Comparison of ENCODE assay signal across 19 cellular contexts in the genomic region with DNA sequence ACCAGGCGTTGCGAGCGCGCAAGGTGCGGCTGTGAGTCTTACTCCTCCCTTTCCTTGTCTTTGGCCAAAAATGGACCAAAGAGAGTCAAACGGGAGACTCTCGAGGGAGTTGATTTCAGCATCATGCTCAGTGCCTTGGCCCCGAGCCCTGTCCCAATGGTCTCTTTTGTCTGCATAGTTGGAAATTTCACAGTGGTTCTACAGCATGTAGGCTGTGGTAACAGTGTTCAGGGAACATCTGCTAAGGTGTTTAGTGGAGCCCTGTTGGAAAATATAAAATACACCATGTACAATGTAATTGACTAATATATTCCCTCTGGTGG. TPM values are rescaled to one million over a fixed set of nuclear protein-coding genes. Genes with fewer than 3 reads are reported as not detected.
A peak's percentile ranks its signal among the peaks of the same experiment; 100 is the strongest.
DNase-seq lines count a peak whose midpoint lies in the region; ATAC-seq and TF ChIP-seq lines count a peak whose summit lies in the region.
"Had no signal": no experiment of that assay in that cellular context is flagged by ENCODE, and none has a peak within 500 bp of the region (broad histone marks: within the 10 kb centered on the region; RNA-seq: fewer than 3 reads in every experiment).

No MANE protein-coding gene starts in this region.

- H3K4me1 ChIP-seq in HUES6 (ENCODE audit: control insufficient read depth, insufficient read depth, low read length) (peaks cover 10% of the 10 kb centered on the region), hepatocyte (ENCODE audit: insufficient read depth) (peaks cover 5% of the 10 kb centered on the region), gastrocnemius medialis (no peaks in the 10 kb centered on the region)
- H3K4me1 ChIP-seq: Caco-2 had no signal

- H3K4me2 ChIP-seq in hepatocyte, result peak overlapping the region; percentile 78
- H3K4me2 ChIP-seq: PC-9 had no signal

- H3K9me2 ChIP-seq in hepatocyte (replicated peaks; ENCODE audit: insufficient read depth), result no peaks in the 10 kb centered on the region

- H3K9me3 ChIP-seq in HUES6 (ENCODE audit: control insufficient read depth, insufficient read depth, low read depth, low read length), result no peaks in the 10 kb centered on the region
- H3K9me3 ChIP-seq in hepatocyte (ENCODE audit: low read depth), result no peaks in the 10 kb centered on the region
- H3K9me3 ChIP-seq in gastrocnemius medialis, result no peaks in the 10 kb centered on the region
- H3K9me3 ChIP-seq: body of pancreas, Caco-2 had no signal

- intact Hi-C loops in Right ventricle myocardium superior (cut with DNase I) (loop anchor here (10.0 kb wide), 1 partner anchor 449 kb away; no protein-coding TSS in a partner anchor), Right ventricle myocardium inferior (cut with DNase I) (no loop called here), gastrocnemius medialis (cut with DNase I; ENCODE audit: low total_unique reads) (no loop called here), posterior vena cava (cut with DNase I) (loop anchor here in 1 of 2 donors (10.0 kb wide), 1 partner anchor 189 kb away; no protein-coding TSS in a partner anchor)

- H3K27me3 ChIP-seq in HUES6 (ENCODE audit: control insufficient read depth, insufficient read depth, low read length) (peaks cover 100% of the 10 kb centered on the region), hepatocyte (peaks cover 92% of the 10 kb centered on the region), gastrocnemius medialis (peaks cover 59 to 69% (median 59%) of the 10 kb centered on the region in 3 donors)

- no peak for DNase-seq in Right ventricle myocardium superior
- no peak for DNase-seq in Right ventricle myocardium inferior (ENCODE audit: missing footprints)
- no peak for DNase-seq in hepatocyte (ENCODE audit: low spot score)
- peak in 1 of 2 donors; percentile 20 for DNase-seq in gastrocnemius medialis
- no peak for DNase-seq in posterior vena cava (ENCODE audit: low spot score)
- DNase-seq in stimulated activated CD4-positive, alpha-beta T cell treated with anti-CD3 and anti-CD28 coated beads, Interleukin-2, amount 100 ng/mL, for 48 hours, result no peak
- DNase-seq: activated naive CD4-positive, alpha-beta T cell treated with Interleukin-2 at 50 U/mL for 16 hours; Caco-2; KG1; mammary epithelial cell; PC-9; stimulated activated naive CD4-positive, alpha-beta T cell treated with Interleukin-2 at 50 U/mL for 16 hours had no signal

- H3K4me3 ChIP-seq in HUES6 (ENCODE audit: low read depth, low read length), result peak overlapping the region; percentile 48
- H3K4me3 ChIP-seq in hepatocyte, result peak overlapping the region; percentile 23
- no peak overlapping the region for H3K4me3 ChIP-seq in gastrocnemius medialis
- H3K4me3 ChIP-seq: body of pancreas, PC-9, skin epidermis had no signal

- ATAC-seq in Right ventricle myocardium superior (ENCODE audit: poor library complexity), result peak; percentile 10
- ATAC-seq in Right ventricle myocardium inferior, result no peak
- peak; percentile 36 to 56 for ATAC-seq in gastrocnemius medialis
- ATAC-seq in GM21786 (IDR thresholded peaks at IDR 0.05; ENCODE audit: unreplicated experiment), result no peak

- no peak for TF ChIP-seq CTCF in hepatocyte (IDR thresholded peaks at IDR 0.05; ENCODE audit: poor library complexity)
- no peak for TF ChIP-seq CTCF in gastrocnemius medialis (IDR thresholded peaks at IDR 0.05 in 4 of 5, conservative IDR thresholded peaks at IDR 0.05 in 1 of 5)

- H2AFZ ChIP-seq in hepatocyte, result peak overlapping the region; percentile 34
- H2AFZ ChIP-seq: PC-9 had no signal

- no peak overlapping the region for H3K27ac ChIP-seq in HUES6 (ENCODE audit: low read depth, low read length)
- no peak overlapping the region for H3K27ac ChIP-seq in hepatocyte
- H3K27ac ChIP-seq in gastrocnemius medialis, result no peak overlapping the region
- H3K27ac ChIP-seq: body of pancreas, PC-9, skin epidermis, VCaP had no signal

- H3K9ac ChIP-seq in HUES6 (ENCODE audit: low read length), result no peak overlapping the region

- TF ChIP-seq POLR2A in gastrocnemius medialis (IDR thresholded peaks at IDR 0.05), result no peak

- H3K79me2 ChIP-seq in hepatocyte, result no peaks in the 10 kb centered on the region

- in situ Hi-C loops in gastrocnemius medialis (cut with MboI; ENCODE audit: low sequenced_read_pairs in 4 of 4), result loop anchor here in 3 of 4 donors (25.0 kb wide), 2 partner anchors 576 to 926 kb away; a partner anchor contains a TSS

- 12% methylated on average over 8 of the region's 8 CpGs for WGBS in hepatocyte (ENCODE audit: low lambda C conversion rate, missing lambda C conversion rate)

- H4K20me1 ChIP-seq in hepatocyte (ENCODE audit: insufficient read depth, poor library complexity, severe bottlenecking), result no peaks in the 10 kb centered on the region

- H3K36me3 ChIP-seq in HUES6 (ENCODE audit: control insufficient read depth, insufficient read depth, low read length) (no peaks in the 10 kb centered on the region), hepatocyte (replicated peaks; ENCODE audit: insufficient read depth, low read depth) (no peaks in the 10 kb centered on the region), gastrocnemius medialis (no peaks in the 10 kb centered on the region)

RNA-seq across cellular contexts. Expression of a gene that starts 2.7 kb away (rescaled TPM):
- total RNA-seq in Right ventricle myocardium superior (4.7 TPM), Right ventricle myocardium inferior (3.7 TPM), hepatocyte (1.7 and 1.8 TPM in 2 replicates), gastrocnemius medialis (under 1 TPM in 2 of 4 donors, not detected in 2; 0.03 to 0.05 TPM), posterior vena cava (under 1 TPM; 0.37 to 0.43 TPM)
- 0.95 and 1.1 TPM in 2 replicates for polyA plus RNA-seq in hepatocyte
- total RNA-seq: activated CD8-positive, alpha-beta memory T cell treated with anti-CD3 and anti-CD28 coated beads for 36 hours; mammary epithelial cell; NCI-H460; PC-9 had no signal
- polyA plus RNA-seq: mammary epithelial cell had no signal

Comparison
In these comparisons a context has a peak if more than half of its experiments do, and no peak if none do; other contexts are left out.
1. ATAC-seq: peak in Right ventricle myocardium superior (single experiment) and gastrocnemius medialis (2 of 2); none in Right ventricle myocardium inferior (single experiment) and GM21786 (single experiment).
2. H3K4me3 ChIP-seq: peak in HUES6 (single experiment) and hepatocyte (single experiment); none in gastrocnemius medialis (0 of 4).